In the genomic region with DNA sequence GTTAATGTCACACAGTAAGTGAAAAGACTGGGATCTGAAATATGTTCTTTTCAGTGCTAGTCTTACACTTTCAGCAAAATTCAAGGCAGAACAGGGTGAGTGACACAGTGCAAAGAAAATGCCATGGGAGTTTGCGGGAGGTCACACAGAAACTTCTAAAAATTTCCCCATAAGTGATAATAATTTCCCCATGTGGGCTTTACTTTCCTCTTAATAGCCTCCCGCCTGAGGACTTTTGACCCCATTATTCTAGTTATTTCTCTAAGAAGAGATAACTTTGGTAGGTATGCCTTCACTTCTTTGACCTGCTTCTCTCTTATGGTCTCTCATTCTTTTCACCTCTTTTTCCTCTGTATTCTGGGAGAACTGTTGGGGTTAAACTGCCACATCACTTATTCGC, we compare ENCODE assay signal across 7 cellular contexts.
"Had no signal": no experiment of that assay in that cellular context is flagged by ENCODE, and none has a peak within 500 bp of the region (broad histone marks: within the 10 kb centered on the region; RNA-seq: fewer than 3 reads in every experiment).

No MANE protein-coding gene starts in this region.

- DNase-seq: GDM1, GF-D8 had no signal

- FAIRE-seq: G401.6, GM12891, GM12892, GM18507, GM19239 had no signal
